10 cellular contexts compared by ENCODE assay signal in the genomic region with DNA sequence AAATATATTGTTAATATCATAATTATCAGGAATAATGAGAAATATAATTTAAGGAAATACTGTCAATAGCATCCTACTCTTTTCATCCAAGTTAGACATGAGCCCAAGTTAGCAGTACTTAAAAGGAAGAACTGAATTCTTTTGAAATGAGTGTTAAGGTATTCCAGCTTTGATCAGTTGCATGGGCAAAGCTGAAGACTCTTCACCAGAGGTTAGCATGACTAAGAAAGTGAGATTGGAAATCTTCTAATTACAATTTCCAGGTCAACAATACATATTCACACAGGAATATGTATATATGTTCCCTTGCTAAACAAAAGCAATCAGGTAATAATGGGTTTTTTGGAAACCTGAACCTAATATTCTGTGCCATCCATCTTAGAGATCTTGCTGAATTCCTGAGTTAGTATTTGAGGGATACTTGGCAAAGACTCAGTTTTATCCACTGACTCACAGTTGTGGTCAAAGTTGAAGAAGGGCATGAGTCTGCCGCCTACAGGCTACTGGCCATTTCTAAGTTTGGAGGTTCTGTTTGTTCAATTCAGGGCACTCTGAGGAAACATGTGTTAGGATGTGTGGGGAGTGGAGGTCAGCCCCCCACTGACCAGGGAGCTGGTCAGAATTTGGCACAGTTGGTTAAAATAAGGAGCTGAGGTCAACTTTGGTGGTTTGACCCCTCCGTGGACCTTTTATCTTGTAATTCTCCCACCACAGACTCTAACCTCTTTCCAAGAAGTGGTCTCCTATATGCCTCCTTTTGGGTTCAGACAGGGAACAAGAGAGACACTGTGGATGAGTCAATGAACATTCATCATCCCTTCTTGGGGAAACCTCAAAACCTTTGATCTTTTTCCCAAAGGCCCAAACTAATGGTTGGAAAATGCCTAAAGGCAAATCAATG.
A peak's percentile ranks its signal among the peaks of the same experiment; 100 is the strongest.
DNase-seq lines count a peak whose midpoint lies in the region; FAIRE-seq and TF ChIP-seq lines count a peak whose summit lies in the region.
"Had no signal": no experiment of that assay in that cellular context is flagged by ENCODE, and none has a peak within 500 bp of the region (broad histone marks: within the 10 kb centered on the region; RNA-seq: fewer than 3 reads in every experiment).

No MANE protein-coding gene starts in this region.

- no peaks in the 10 kb centered on the region for H4K20me1 ChIP-seq in smooth muscle cell (ENCODE audit: low read depth)

- no peak overlapping the region; the same call in 1 of the 2 replicates for H3K27ac ChIP-seq in RWPE1
- H3K27ac ChIP-seq in smooth muscle cell (ENCODE audit: low read depth) = peak overlapping the region; percentile 88

- peak overlapping the region; percentile 9 for H3K4me2 ChIP-seq in smooth muscle cell

- no peaks in the 10 kb centered on the region for H3K4me1 ChIP-seq in smooth muscle cell (ENCODE audit: low read depth)

- peak; percentile 79 for FAIRE-seq in H54 (lab: Jason Lieb, UNC)

- POLR2A ChIA-PET in RWPE1 (lab: Yijun Ruan, JAX; ENCODE audit: low non-redundant PET) = interaction anchor here (0.7 kb wide), 1 partner anchor 44 kb away, joined by 3 read pairs; no protein-coding TSS in a partner anchor

- H3K4me3 ChIP-seq in epithelial cell of proximal tubule (ENCODE audit: low read depth, low read length) = no peak overlapping the region
- H3K4me3 ChIP-seq in smooth muscle cell = no peak overlapping the region

- no peak for TF ChIP-seq CTCF in RWPE1 (conservative IDR thresholded peaks at IDR 0.05; ENCODE audit: low read depth)
- TF ChIP-seq CTCF in epithelial cell of proximal tubule (conservative IDR thresholded peaks at IDR 0.05; ENCODE audit: low read depth, low read length) = peak; percentile 65
- no peak for TF ChIP-seq CTCF in smooth muscle cell (IDR thresholded peaks at IDR 0.05; ENCODE audit: borderline replicate concordance, insufficient read depth, poor library complexity, severe bottlenecking)

- CTCF ChIA-PET in RWPE1 (lab: Yijun Ruan, JAX) = no interaction called here

- WGBS in smooth muscle cell (ENCODE audit: low lambda C conversion rate) = 44% methylated on average over 2 of the region's 2 CpGs

- peak overlapping the region; percentile 53 for H3K9ac ChIP-seq in smooth muscle cell (ENCODE audit: low read depth)

- TF ChIP-seq POLR2A in H54 (IDR thresholded peaks at IDR 0.05; ENCODE audit: low read depth, low read length) = no peak

- H3K27me3 ChIP-seq in smooth muscle cell (ENCODE audit: low read depth) = no peaks in the 10 kb centered on the region

- DNase-seq in H54 (ENCODE audit: insufficient read length, low spot score) (peak; percentile 54), RWPE1 (ENCODE audit: low spot score) (peak; percentile 87), epithelial cell of proximal tubule (ENCODE audit: low read depth) (peak; percentile 85), smooth muscle cell (lab: John Stamatoyannopoulos, UW; ENCODE audit: unreplicated experiment) (no peak), epidermal melanocyte (ENCODE audit: insufficient read length, low spot score) (no peak), NCI-H1092 (lab: John Stamatoyannopoulos, UW) (no peak), NCI-H1417 treated with DMSO at 0.1 percent for 48 hours (lab: John Stamatoyannopoulos, UW) (no peak)
- DNase-seq: activated CD4-positive, alpha-beta T cell treated with anti-CD3 and anti-CD28 coated beads for 36 hours; NK-92 treated with Interleukin-12 subunit alpha and Interleukin-12 subunit beta, amount 100 ng/mL, for 24 hours; stimulated activated CD4-positive, alpha-beta T cell treated with anti-CD3 and anti-CD28 coated beads, Interleukin-12 subunit alpha, Interleukin-12 subunit beta, amount 100 ng/mL, for 4 hours had no signal

- H2AFZ ChIP-seq in smooth muscle cell (ENCODE audit: low read depth) = no peak overlapping the region

- no peaks in the 10 kb centered on the region for H3K79me2 ChIP-seq in smooth muscle cell (ENCODE audit: low read depth)

- H3K9me3 ChIP-seq in smooth muscle cell (replicated peaks; ENCODE audit: low read depth) = no peaks in the 10 kb centered on the region

- no peaks in the 10 kb centered on the region for H3K36me3 ChIP-seq in smooth muscle cell (ENCODE audit: low read depth)

- no peaks in the 10 kb centered on the region for H3F3A ChIP-seq in smooth muscle cell (ENCODE audit: low read depth)

Comparison
In these comparisons a context has a peak if more than half of its experiments do, and no peak if none do; other contexts are left out.
1. DNase-seq: peak in H54 (single experiment), RWPE1 (single experiment) and epithelial cell of proximal tubule (single experiment); none in smooth muscle cell (single experiment), epidermal melanocyte (single experiment), NCI-H1092 (single experiment) and NCI-H1417 treated with DMSO at 0.1 percent for 48 hours (single experiment).